ENCODE assay signal across 20 cellular contexts in genomic region chr2:148527488-148528340, GRCh38.
DNase-seq lines count a peak whose midpoint lies in the region; ATAC-seq and TF ChIP-seq lines count a peak whose summit lies in the region.
"Had no signal": no experiment of that assay in that cellular context is flagged by ENCODE, and none has a peak within 500 bp of the region (broad histone marks: within the 10 kb centered on the region; RNA-seq: fewer than 3 reads in every experiment).

No MANE protein-coding gene starts in this region.

- H2AK5ac ChIP-seq in H9 (ENCODE audit: insufficient read length, low read length) = no peak overlapping the region

- peak overlapping the region; percentile 82 for H3K4me3 Mint-ChIP-seq in CD8-positive, alpha-beta T cell
- H3K4me3 Mint-ChIP-seq in H9 (no peak overlapping the region), progenitor cell of endocrine pancreas (ENCODE audit: low read depth) (no peak overlapping the region)
- H3K4me3 Mint-ChIP-seq: mesothelial cell of epicardium had no signal

- H3K4ac ChIP-seq in H9 (ENCODE audit: low read depth, low read length) = no peak overlapping the region

- H3K27me3 ChIP-seq in CD8-positive, alpha-beta T cell (ENCODE audit: insufficient read depth, low read length) = no peaks in the 10 kb centered on the region
- H3K27me3 ChIP-seq in H9 (ENCODE audit: insufficient read depth, low read length) (no peaks in the 10 kb centered on the region), foreskin keratinocyte (peaks cover 4% of the 10 kb centered on the region), dorsolateral prefrontal cortex (peaks cover 0 to 3% (median 0%) of the 10 kb centered on the region in 45 donors)

- POLR2A ChIA-PET in CD8-positive, alpha-beta T cell (lab: Charles Lee) = interaction anchor here (0.6 to 2.8 kb wide), 11 partner anchors 11 to 118 kb away, joined by 3 to 14 read pairs (median 4); no protein-coding TSS in a partner anchor

- intact Hi-C loops in CD8-positive, alpha-beta T cell (cut with DNase I, micrococcal nuclease) = loop anchor here (1.0 to 10.0 kb wide), 9 partner anchors 13 to 1057 kb away; partner anchors contain the start of genes KIF5C (in 2 of the 2), EPC2 (in 1 of the 2), MBD5 (in 1 of the 2) and MMADHC (in 1 of the 2)
- intact Hi-C loops in dorsolateral prefrontal cortex (cut with DNase I) = no loop called here

- H2BK5ac ChIP-seq in H9 (ENCODE audit: insufficient read length, low read length) = no peak overlapping the region

- WGBS in H9 (ENCODE audit: extremely low coverage, insufficient read length, low lambda C conversion rate) = no CpG with 5 or more reads among the region's 14 CpGs

- no peaks in the 10 kb centered on the region for H3K27me3 Mint-ChIP-seq in CD8-positive, alpha-beta T cell (ENCODE audit: low read depth)
- H3K27me3 Mint-ChIP-seq in H9 (ENCODE audit: low read depth) = peaks cover 5% of the 10 kb centered on the region
- no peaks in the 10 kb centered on the region for H3K27me3 Mint-ChIP-seq in progenitor cell of endocrine pancreas

- no peak overlapping the region for H3K18ac ChIP-seq in H9 (ENCODE audit: insufficient read length, low read depth, low read length)

- DNase-seq in CD8-positive, alpha-beta T cell = no peak
- DNase-seq in H9 = peak; percentile 17
- peak; percentile 73 for DNase-seq in activated CD8-positive, alpha-beta memory T cell treated with anti-CD3 and anti-CD28 coated beads, Interleukin-2, amount 50 U/mL, for 48 hours
- peak in 1 of 2 donors; percentile 35 for DNase-seq in foreskin keratinocyte
- DNase-seq in CD1c-positive myeloid dendritic cell (ENCODE audit: extremely low spot score) = no peak
- no peak for DNase-seq in NCI-H2196 (lab: John Stamatoyannopoulos, UW; ENCODE audit: unreplicated experiment)
- no peak for DNase-seq in progenitor cell of endocrine pancreas (ENCODE audit: low spot score, unreplicated experiment)
- DNase-seq in dorsolateral prefrontal cortex = no peak
- DNase-seq: aorta; cortex of kidney; erythroblast; GOT3; NCI-H1417; NCI-H2227 treated with DMSO at 0.1 percent for 48 hours; NK-92 treated with Interleukin-12 subunit alpha and Interleukin-12 subunit beta, amount 100 ng/mL, for 24 hours; SHP77; stimulated activated naive CD4-positive, alpha-beta T cell treated with Interleukin-2 at 50 U/mL for 16 hours; T1000 had no signal

- H2BK20ac ChIP-seq in H9 (ENCODE audit: low read depth, low read length, poor library complexity, severe bottlenecking) = no peak overlapping the region

- ATAC-seq in CD8-positive, alpha-beta T cell = no peak
- ATAC-seq in foreskin keratinocyte = peak; percentile 11
- ATAC-seq: K562 had no signal

- peaks cover 88% of the 10 kb centered on the region for H3K4me1 Mint-ChIP-seq in CD8-positive, alpha-beta T cell (ENCODE audit: low read depth)
- peaks cover 7 to 12% of the 10 kb centered on the region in 2 experiments for H3K4me1 Mint-ChIP-seq in H9
- peaks cover 5% of the 10 kb centered on the region for H3K4me1 Mint-ChIP-seq in progenitor cell of endocrine pancreas (ENCODE audit: low read depth)
- H3K4me1 Mint-ChIP-seq: mesothelial cell of epicardium had no signal

- H4K5ac ChIP-seq in H9 (ENCODE audit: insufficient read length, low read depth, low read length) = no peak overlapping the region

- H4K91ac ChIP-seq in H9 (ENCODE audit: insufficient read length, low read depth, low read length) = no peak overlapping the region

- no peak overlapping the region for H3T11ph ChIP-seq in H9 (ENCODE audit: low read length)

- H2AFZ ChIP-seq in H9 (ENCODE audit: low read length) = no peak overlapping the region

- H3K4me1 ChIP-seq in CD8-positive, alpha-beta T cell (ENCODE audit: insufficient read depth, low read length) = peaks cover 84% of the 10 kb centered on the region
- H3K4me1 ChIP-seq in H9 (ENCODE audit: insufficient read depth, low read length) (no peaks in the 10 kb centered on the region; the same call in 1 of the 2 replicates), foreskin keratinocyte (no peaks in the 10 kb centered on the region)

- no peak overlapping the region for H3K23ac ChIP-seq in H9 (ENCODE audit: insufficient read length, low read depth, low read length)

- H3K4me2 ChIP-seq in H9 (ENCODE audit: insufficient read depth, insufficient read length, low read length) = no peak overlapping the region

- no peaks in the 10 kb centered on the region for H3K79me1 ChIP-seq in H9 (ENCODE audit: insufficient read depth, low read depth, low read length, poor library complexity, severe bottlenecking)

- no peak overlapping the region for H3K56ac ChIP-seq in H9 (ENCODE audit: insufficient read length, low read depth, low read length)

- peak overlapping the region; percentile 95 for H3K27ac Mint-ChIP-seq in CD8-positive, alpha-beta T cell
- H3K27ac Mint-ChIP-seq in H9 (no peak overlapping the region), progenitor cell of endocrine pancreas (no peak overlapping the region)
- H3K27ac Mint-ChIP-seq: mesothelial cell of epicardium had no signal

- no peaks in the 10 kb centered on the region for H3K36me3 ChIP-seq in CD8-positive, alpha-beta T cell (ENCODE audit: insufficient read depth, low read length)

- peak overlapping the region; percentile 39 for H3K27ac ChIP-seq in CD8-positive, alpha-beta T cell (ENCODE audit: low read depth, low read length)
- H3K27ac ChIP-seq in H9 (ENCODE audit: insufficient read length, low read depth, low read length) = no peak overlapping the region
- H3K27ac ChIP-seq in foreskin keratinocyte = no peak overlapping the region
- H3K27ac ChIP-seq in dorsolateral prefrontal cortex = no peak overlapping the region

- no peak overlapping the region for H2BK12ac ChIP-seq in H9 (ENCODE audit: insufficient read length, low read depth, low read length)

- no peak overlapping the region for H2BK15ac ChIP-seq in H9 (ENCODE audit: low read depth, low read length)

- no peak for TF ChIP-seq CTCF in CD8-positive, alpha-beta T cell (IDR thresholded peaks at IDR 0.05)
- TF ChIP-seq CTCF in H9 (conservative IDR thresholded peaks at IDR 0.05) = no peak
- TF ChIP-seq CTCF in foreskin keratinocyte (conservative IDR thresholded peaks at IDR 0.05) = no peak
- no peak for TF ChIP-seq CTCF in progenitor cell of endocrine pancreas (IDR thresholded peaks at IDR 0.05; ENCODE audit: unreplicated experiment)
- no peak for TF ChIP-seq CTCF in dorsolateral prefrontal cortex (IDR thresholded peaks at IDR 0.05 in 54 of 56, conservative IDR thresholded peaks at IDR 0.05 in 2 of 56; ENCODE audit: low read depth in 1 of 56, partially characterized antibody in 56 of 56)

- H4K8ac ChIP-seq in H9 (replicated peaks; ENCODE audit: insufficient read length, low read depth, low read length) = no peak overlapping the region

- CTCF ChIA-PET in CD8-positive, alpha-beta T cell (lab: Charles Lee) = interaction anchor here (0.7 to 1.8 kb wide), 8 partner anchors 9 to 462 kb away, joined by 3 to 6 read pairs (median 4); no protein-coding TSS in a partner anchor

- H4K20me1 ChIP-seq in H9 (ENCODE audit: control insufficient read depth, insufficient read depth, insufficient read length) = no peaks in the 10 kb centered on the region

- H2BK120ac ChIP-seq in H9 (ENCODE audit: low read depth, low read length, poor library complexity, severe bottlenecking) = no peak overlapping the region

- H3K4me3 ChIP-seq in CD8-positive, alpha-beta T cell (ENCODE audit: low read depth, low read length) = peak overlapping the region; percentile 50
- H3K4me3 ChIP-seq in dorsolateral prefrontal cortex = no peak overlapping the region
- H3K4me3 ChIP-seq: K562 had no signal

- peaks cover 3% of the 10 kb centered on the region for H3K23me2 ChIP-seq in H9 (ENCODE audit: insufficient read length, low read depth, low read length, poor library complexity, severe bottlenecking)

- H3K79me2 ChIP-seq in H9 (ENCODE audit: insufficient read depth, low read length) = no peaks in the 10 kb centered on the region

- no peaks in the 10 kb centered on the region for H3K9me3 ChIP-seq in CD8-positive, alpha-beta T cell (ENCODE audit: low read length)
- no peaks in the 10 kb centered on the region for H3K9me3 ChIP-seq in H9 (ENCODE audit: control insufficient read depth, low read depth, low read length)

- no peak overlapping the region for H3K9ac ChIP-seq in H9 (ENCODE audit: extremely low read depth, insufficient read length, low read length)

- H3K14ac ChIP-seq in H9 (ENCODE audit: insufficient read depth, low read length) = no peak overlapping the region

- no peaks in the 10 kb centered on the region for H3K9me3 Mint-ChIP-seq in CD8-positive, alpha-beta T cell
- H3K9me3 Mint-ChIP-seq in H9 = no peaks in the 10 kb centered on the region
- no peaks in the 10 kb centered on the region for H3K9me3 Mint-ChIP-seq in progenitor cell of endocrine pancreas (ENCODE audit: low read depth)
- H3K9me3 Mint-ChIP-seq: mesothelial cell of epicardium had no signal

- no peaks in the 10 kb centered on the region for H3K36me3 Mint-ChIP-seq in CD8-positive, alpha-beta T cell
- H3K36me3 Mint-ChIP-seq in H9 (ENCODE audit: insufficient read depth in 1 of 3, low read depth in 3 of 3) (no peaks in the 10 kb centered on the region; a peak in 1 of 7 replicates), progenitor cell of endocrine pancreas (ENCODE audit: insufficient read depth) (no peaks in the 10 kb centered on the region)
- H3K36me3 Mint-ChIP-seq: mesothelial cell of epicardium had no signal

Comparison
In these comparisons a context has a peak if more than half of its experiments do, and no peak if none do; other contexts are left out.
1. DNase-seq: peak in H9 (single experiment) and activated CD8-positive, alpha-beta memory T cell treated with anti-CD3 and anti-CD28 coated beads, Interleukin-2, amount 50 U/mL, for 48 hours (single experiment); none in CD8-positive, alpha-beta T cell (0 of 7), CD1c-positive myeloid dendritic cell (single experiment), NCI-H2196 (single experiment), progenitor cell of endocrine pancreas (single experiment) and dorsolateral prefrontal cortex (0 of 10).
2. intact Hi-C loops: an anchor here in CD8-positive, alpha-beta T cell (1.0 to 10.0 kb wide); none called in dorsolateral prefrontal cortex.